ENCODE assay signal across 7 cellular contexts in the genomic region with DNA sequence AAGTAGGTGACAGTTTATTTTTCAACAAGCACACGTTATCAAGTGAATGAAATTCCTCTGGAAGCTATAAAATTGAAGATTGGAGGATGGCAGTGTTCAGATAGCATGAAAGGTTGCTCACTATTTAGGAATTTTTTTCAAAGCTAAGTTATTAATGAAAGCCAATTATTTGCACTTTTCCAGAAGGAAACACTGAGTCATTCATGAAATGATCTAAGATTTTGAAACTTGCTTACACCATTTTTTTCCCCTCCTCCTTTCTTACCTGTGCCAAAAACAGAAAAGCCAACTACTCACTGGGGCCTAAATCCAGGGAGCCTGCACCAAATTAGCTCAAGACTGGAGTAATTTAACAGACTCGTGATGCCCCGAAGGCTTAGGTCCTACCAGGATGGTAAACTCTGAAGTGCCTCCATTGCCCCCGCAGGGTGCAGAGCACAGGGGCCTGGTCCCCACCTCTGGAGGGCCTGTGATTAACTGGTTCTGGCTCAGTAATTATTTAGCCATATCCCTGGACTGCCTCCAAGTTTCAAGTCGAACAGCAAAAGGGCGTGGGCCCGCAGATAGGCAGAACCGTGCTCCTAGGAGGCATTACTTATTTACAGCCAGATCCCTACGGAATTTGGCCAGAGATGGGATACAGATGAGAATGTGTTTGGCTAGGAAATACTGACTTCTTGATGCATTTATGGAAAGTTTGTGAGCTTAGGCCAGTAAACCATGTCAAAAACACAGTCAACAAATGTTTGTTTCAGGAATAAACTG.
DNase-seq lines count a peak whose midpoint lies in the region; ATAC-seq and TF ChIP-seq lines count a peak whose summit lies in the region.

No MANE protein-coding gene starts in this region.

- peaks cover 31% of the 10 kb centered on the region for H3F3A ChIP-seq in MM.1S (ENCODE audit: insufficient read depth, low read length)

- no peaks in the 10 kb centered on the region for H3K79me2 ChIP-seq in MM.1S (ENCODE audit: low read length)

- H3K4me3 ChIP-seq in MM.1S (ENCODE audit: low read length) (no peak overlapping the region), rectal smooth muscle tissue (ENCODE audit: low read length) (no peak overlapping the region)

- H4K20me1 ChIP-seq in MM.1S (ENCODE audit: insufficient read depth, low read length), result no peaks in the 10 kb centered on the region

- H3K36me3 ChIP-seq in MM.1S (replicated peaks; ENCODE audit: insufficient read depth, low read length) (no peaks in the 10 kb centered on the region), rectal smooth muscle tissue (ENCODE audit: control insufficient read depth, insufficient read depth, low read length) (no peaks in the 10 kb centered on the region)

- peak overlapping the region; percentile 83 for H3K4me2 ChIP-seq in MM.1S (ENCODE audit: low read depth, low read length)

- peak overlapping the region; percentile 69; the same call in 1 of the 2 replicates for H3K9ac ChIP-seq in MM.1S (ENCODE audit: low read length)
- no peak overlapping the region for H3K9ac ChIP-seq in rectal smooth muscle tissue (ENCODE audit: low read length)

- H2AFZ ChIP-seq in MM.1S (ENCODE audit: low read length), result peak overlapping the region; percentile 21

- H3K9me2 ChIP-seq in MM.1S (replicated peaks; ENCODE audit: insufficient read depth, low read length), result no peaks in the 10 kb centered on the region

- H3K9me3 ChIP-seq in MM.1S (replicated peaks; ENCODE audit: insufficient read depth, low read length), result no peaks in the 10 kb centered on the region

- no peak for TF ChIP-seq CTCF in MM.1S (IDR thresholded peaks at IDR 0.05; ENCODE audit: low read length)

- peaks cover 27% of the 10 kb centered on the region for H3K4me1 ChIP-seq in MM.1S (ENCODE audit: low read length)
- peaks cover 10% of the 10 kb centered on the region for H3K4me1 ChIP-seq in rectal smooth muscle tissue (ENCODE audit: control insufficient read depth, insufficient read depth, low read length)

- H3K27ac ChIP-seq in MM.1S (ENCODE audit: low read length), result peak overlapping the region; percentile 80
- peak overlapping the region; percentile 80 for H3K27ac ChIP-seq in rectal smooth muscle tissue (ENCODE audit: low read depth, low read length)

- DNase-seq in GM04504 (ENCODE audit: low read depth) (peak; percentile 91), MM.1S (peak; percentile 39), glomerular visceral epithelial cell (ENCODE audit: extremely low spot score) (peak; percentile 96), GDM1 (lab: John Stamatoyannopoulos, UW) (no peak)
- DNase-seq in activated T-cell treated with anti-CD3 and anti-CD28 coated beads, Interleukin-2, amount 50 U/mL, for 48 hours, result peak; percentile 45 to 48

- H3K27me3 ChIP-seq in MM.1S (replicated peaks; ENCODE audit: insufficient read depth, low read length) (no peaks in the 10 kb centered on the region), rectal smooth muscle tissue (ENCODE audit: control insufficient read depth, insufficient read depth, low read length) (no peaks in the 10 kb centered on the region)

- no peak for ATAC-seq in HG03521 (IDR thresholded peaks at IDR 0.05; ENCODE audit: unreplicated experiment)
